ENCODE assay signal across 8 cellular contexts in genomic region chr5:172188033-172188892, GRCh38. TPM values are rescaled to one million over a fixed set of nuclear protein-coding genes. Genes with fewer than 3 reads are reported as not detected.
DNase-seq lines count a peak whose midpoint lies in the region; ATAC-seq and TF ChIP-seq lines count a peak whose summit lies in the region.

TSS of gene STK10 (minus strand) at chr5:172188224. CDS start at chr5:172188042, 182 bp downstream.

- peak; percentile 20 to 77 for TF ChIP-seq EP300 in tibial nerve (IDR thresholded peaks at IDR 0.05)

- H3K9me3 ChIP-seq in cardiac muscle cell (ENCODE audit: low read depth) (no peaks in the 10 kb centered on the region), trophoblast cell (ENCODE audit: insufficient read depth, low read depth, low read length) (no peaks in the 10 kb centered on the region), tibial nerve (no peaks in the 10 kb centered on the region)

- peak within 1 kb of the TSS; percentile 92 for H2BK5ac ChIP-seq in trophoblast cell (ENCODE audit: low read depth, low read length, poor library complexity)

- peak within 1 kb of the TSS; percentile 73 for H3K4me2 ChIP-seq in trophoblast cell (ENCODE audit: low read length)

- peak within 1 kb of the TSS; percentile 51 for H3K4ac ChIP-seq in trophoblast cell (ENCODE audit: low read depth, low read length)

- peaks cover 37% of the 10 kb centered on the region for H3K4me1 Mint-ChIP-seq in activated naive CD8-positive, alpha-beta T cell treated with anti-CD3 and anti-CD28 coated beads, Interleukin-2, amount 50 U/mL, for 24 hours

- no peaks in the 10 kb centered on the region for H3K9me3 Mint-ChIP-seq in activated naive CD8-positive, alpha-beta T cell treated with anti-CD3 and anti-CD28 coated beads, Interleukin-2, amount 50 U/mL, for 24 hours

- peak; percentile 76 for ATAC-seq in HG02759 (IDR thresholded peaks at IDR 0.05; ENCODE audit: unreplicated experiment)
- peak; percentile 80 for ATAC-seq in activated naive CD8-positive, alpha-beta T cell treated with anti-CD3 and anti-CD28 coated beads, Interleukin-2, amount 50 U/mL, for 24 hours

- H3K9ac ChIP-seq in trophoblast cell (ENCODE audit: low read length): peak within 1 kb of the TSS; percentile 80

- H3K27ac Mint-ChIP-seq in activated naive CD8-positive, alpha-beta T cell treated with anti-CD3 and anti-CD28 coated beads, Interleukin-2, amount 50 U/mL, for 24 hours: peak within 1 kb of the TSS; percentile 96

- H2BK12ac ChIP-seq in trophoblast cell (ENCODE audit: low read length): peak within 1 kb of the TSS; percentile 65

- no CpG with 5 or more reads among the region's 102 CpGs for WGBS in trophoblast cell (ENCODE audit: extremely low coverage, insufficient coverage, insufficient read length)
- 1% methylated on average over 42 to 46 of the region's 102 CpGs for WGBS in tibial nerve, 2 donors

- H3K36me3 Mint-ChIP-seq in activated naive CD8-positive, alpha-beta T cell treated with anti-CD3 and anti-CD28 coated beads, Interleukin-2, amount 50 U/mL, for 24 hours (ENCODE audit: low read depth): peaks cover 16% of the 10 kb centered on the region

- TF ChIP-seq CTCF in GM12875 (IDR thresholded peaks at IDR 0.05; ENCODE audit: borderline replicate concordance, insufficient read depth, low read depth, low read length) (peak; percentile 90), cardiac muscle cell (IDR thresholded peaks at IDR 0.05; ENCODE audit: low read depth, low read length) (peak; percentile 90), tibial nerve (IDR thresholded peaks at IDR 0.05) (peak; percentile 72 to 97 (median 92))

- H3K4me1 ChIP-seq in cardiac muscle cell (ENCODE audit: low read depth) (no peaks in the 10 kb centered on the region), trophoblast cell (ENCODE audit: control insufficient read depth in 1 of 2, insufficient read depth in 2 of 2, low read length in 2 of 2) (peaks cover 4 to 12% of the 10 kb centered on the region in 2 experiments), tibial nerve (peaks cover 0 to 46% (median 12%) of the 10 kb centered on the region in 4 donors)

- H3K27me3 Mint-ChIP-seq in activated naive CD8-positive, alpha-beta T cell treated with anti-CD3 and anti-CD28 coated beads, Interleukin-2, amount 50 U/mL, for 24 hours: no peaks in the 10 kb centered on the region

- H3K27me3 ChIP-seq in cardiac muscle cell (no peaks in the 10 kb centered on the region), trophoblast cell (ENCODE audit: insufficient read depth, low read length) (no peaks in the 10 kb centered on the region), tibial nerve (no peaks in the 10 kb centered on the region)

- peak within 1 kb of the TSS; percentile 82 for H4K8ac ChIP-seq in trophoblast cell (ENCODE audit: low read depth, low read length)

- peak; percentile 52 to 79 for TF ChIP-seq POLR2A in tibial nerve (IDR thresholded peaks at IDR 0.05)

- DNase-seq in NCI-H1105 treated with DMSO at 0.1 percent for 48 hours (lab: John Stamatoyannopoulos, UW): peak; percentile 72
- peak; percentile 93 for DNase-seq in SW480 (ENCODE audit: low spot score)
- DNase-seq in activated naive CD8-positive, alpha-beta T cell treated with anti-CD3 and anti-CD28 coated beads, Interleukin-2, amount 50 U/mL, for 24 hours: peak; percentile 92
- peak; percentile 91 to 96 for DNase-seq in cardiac muscle cell (ENCODE audit: low read depth in 1 of 2, low spot score in 1 of 2)
- peak; percentile 87 to 94 for DNase-seq in trophoblast cell
- DNase-seq in tibial nerve (ENCODE audit: low spot score in 2 of 2): peak; percentile 73 to 80

- H3K18ac ChIP-seq in trophoblast cell (ENCODE audit: low read length): peak within 1 kb of the TSS; percentile 64

- H3K14ac ChIP-seq in trophoblast cell (ENCODE audit: low read length): peak within 1 kb of the TSS; percentile 82

- H2AFZ ChIP-seq in trophoblast cell (ENCODE audit: insufficient read depth, low read length, poor library complexity): peak within 1 kb of the TSS; percentile 83

- peak within 1 kb of the TSS; percentile 82 for H4K12ac ChIP-seq in trophoblast cell (ENCODE audit: low read depth, low read length)

- peak within 1 kb of the TSS; percentile 89 for H4K91ac ChIP-seq in trophoblast cell (ENCODE audit: low read depth, low read length)

- H3K23ac ChIP-seq in trophoblast cell (ENCODE audit: low read length): no peak within 1 kb of the TSS

- H3K36me3 ChIP-seq in cardiac muscle cell: no peaks in the 10 kb centered on the region
- peaks cover 3 to 4% of the 10 kb centered on the region in 2 experiments for H3K36me3 ChIP-seq in trophoblast cell (ENCODE audit: control insufficient read depth in 1 of 2, insufficient read depth in 2 of 2, low read length in 2 of 2)
- no peaks in the 10 kb centered on the region for H3K36me3 ChIP-seq in tibial nerve

- H2BK120ac ChIP-seq in trophoblast cell (ENCODE audit: insufficient read depth, low read length, poor library complexity): peak within 1 kb of the TSS; percentile 87

- peaks cover 21% of the 10 kb centered on the region for H3K79me2 ChIP-seq in trophoblast cell (ENCODE audit: control insufficient read depth, insufficient read depth, low read length, poor library complexity)

- H3K4me3 ChIP-seq in GM12875 (ENCODE audit: low read depth, low read length) (peak within 1 kb of the TSS; percentile 86), cardiac muscle cell (peak within 1 kb of the TSS; percentile 56), trophoblast cell (ENCODE audit: low read depth, low read length) (peak within 1 kb of the TSS; percentile 98), tibial nerve (peak within 1 kb of the TSS; percentile 82 to 99 (median 92))

- H3K27ac ChIP-seq in cardiac muscle cell (no peak within 1 kb of the TSS), trophoblast cell (ENCODE audit: low read depth, low read length) (peak within 1 kb of the TSS; percentile 63), tibial nerve (peak within 1 kb of the TSS; percentile 85 to 99 (median 94))

- peak within 1 kb of the TSS; percentile 45 for H2AK5ac ChIP-seq in trophoblast cell (ENCODE audit: low read length)

- H3K79me1 ChIP-seq in trophoblast cell (ENCODE audit: low read length): peaks cover 19% of the 10 kb centered on the region

- peak within 1 kb of the TSS; percentile 95 for H3K4me3 Mint-ChIP-seq in activated naive CD8-positive, alpha-beta T cell treated with anti-CD3 and anti-CD28 coated beads, Interleukin-2, amount 50 U/mL, for 24 hours

RNA-seq across cellular contexts. Expression of gene STK10, which starts in this region (rescaled TPM):
- 7.6 and 16.4 TPM in 2 replicates for total RNA-seq in cardiac muscle cell
- polyA plus RNA-seq in cardiac muscle cell: 8.3 and 10.8 TPM in 2 replicates
- polyA plus RNA-seq in trophoblast cell (2013): 29.6 and 30.3 TPM in 2 replicates
- total RNA-seq in tibial nerve: 10 to 100 TPM; 35.4 to 75.6 (median 48.0) TPM
